Comparison of ENCODE assay signal across 11 cellular contexts in the genomic region with DNA sequence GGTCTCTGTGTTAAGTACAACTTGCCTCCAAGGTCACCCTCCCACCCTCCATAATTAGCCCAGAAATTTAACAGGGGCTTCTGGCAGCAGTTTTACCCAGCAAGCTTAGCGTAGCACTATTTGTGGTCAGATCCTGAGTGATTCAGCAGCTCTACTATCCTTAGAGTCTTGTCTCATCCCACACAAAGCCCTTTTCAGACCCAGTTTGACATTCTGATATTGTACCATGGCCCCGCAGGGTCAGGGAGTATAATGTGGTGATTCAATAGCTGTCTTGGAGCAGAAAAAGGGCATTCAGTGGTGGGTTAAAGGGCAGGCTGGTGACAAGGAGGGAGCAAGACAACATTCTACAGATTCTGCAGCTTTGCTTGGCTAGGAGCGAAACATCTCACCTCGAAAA.
DNase-seq lines count a peak whose midpoint lies in the region; ATAC-seq and TF ChIP-seq lines count a peak whose summit lies in the region.
"Had no signal": no experiment of that assay in that cellular context is flagged by ENCODE, and none has a peak within 500 bp of the region (broad histone marks: within the 10 kb centered on the region; RNA-seq: fewer than 3 reads in every experiment).

No MANE protein-coding gene starts in this region.

- H3K4me3 ChIP-seq in AG10803 (ENCODE audit: low read length), result no peak overlapping the region
- no peak overlapping the region for H3K4me3 ChIP-seq in RWPE2 (ENCODE audit: severe bottlenecking)
- peak overlapping the region; percentile 46 to 59 for H3K4me3 ChIP-seq in foreskin fibroblast (ENCODE audit: low read depth in 1 of 2, low read length in 2 of 2)

- H3K9me3 ChIP-seq in RWPE2 (ENCODE audit: severe bottlenecking), result no peaks in the 10 kb centered on the region
- H3K9me3 ChIP-seq: SJSA1, thyroid gland had no signal

- peaks cover 3% of the 10 kb centered on the region for H3K27me3 ChIP-seq in RWPE2 (ENCODE audit: insufficient read depth, poor library complexity, severe bottlenecking)
- H3K27me3 ChIP-seq: SJSA1, thyroid gland had no signal

- ATAC-seq in RWPE2 (ENCODE audit: low read depth), result peak; percentile 58; the same call in 2 of the 3 replicates

- TF ChIP-seq CTCF in AG10803 (conservative IDR thresholded peaks at IDR 0.05; ENCODE audit: low read length), result no peak
- no peak for TF ChIP-seq CTCF in RWPE2 (IDR thresholded peaks at IDR 0.05; ENCODE audit: poor library complexity, severe bottlenecking)
- no peak for TF ChIP-seq CTCF in foreskin fibroblast (IDR thresholded peaks at IDR 0.05; ENCODE audit: low read depth, low read length)

- DNase-seq in AG10803 (ENCODE audit: low read depth) (peak; percentile 3), RWPE2 (ENCODE audit: low spot score) (no peak), foreskin fibroblast (peak; percentile 63 to 83), nucleus accumbens (lab: John Stamatoyannopoulos, UW) (peak in 49 of 56 donors; percentile 20 to 89 (median 74)), NCI-H1417 treated with DMSO at 0.1 percent for 48 hours (lab: John Stamatoyannopoulos, UW) (no peak), NCI-H82 (lab: John Stamatoyannopoulos, UW) (no peak), NCI-H187 treated with DMSO at 0.1 percent for 48 hours (lab: John Stamatoyannopoulos, UW) (no peak), iPS-NIHi7 (ENCODE audit: extremely low spot score) (no peak)

- no peaks in the 10 kb centered on the region for H3K4me1 ChIP-seq in RWPE2 (ENCODE audit: insufficient read depth, poor library complexity, severe bottlenecking)
- H3K4me1 ChIP-seq: thyroid gland had no signal

- no peaks in the 10 kb centered on the region for H3K36me3 ChIP-seq in RWPE2 (ENCODE audit: low read depth)
- H3K36me3 ChIP-seq: SJSA1, thyroid gland had no signal

- H3K27ac ChIP-seq in RWPE2 (ENCODE audit: poor library complexity, severe bottlenecking), result no peak overlapping the region
- H3K27ac ChIP-seq: epithelial cell of prostate, SJSA1 had no signal

Comparison
In these comparisons a context has a peak if more than half of its experiments do, and no peak if none do; other contexts are left out.
1. DNase-seq: peak in AG10803 (single experiment), foreskin fibroblast (2 of 2) and nucleus accumbens (49 of 56); none in RWPE2 (single experiment), NCI-H1417 treated with DMSO at 0.1 percent for 48 hours (single experiment), NCI-H82 (single experiment), NCI-H187 treated with DMSO at 0.1 percent for 48 hours (single experiment) and iPS-NIHi7 (single experiment).
2. H3K4me3 ChIP-seq: peak in foreskin fibroblast (2 of 2); none in AG10803 (single experiment) and RWPE2 (single experiment).